1 cellular context compared by ENCODE assay signal in genomic region chr6:49409951-49410542, GRCh38.
TF ChIP-seq lines count a peak whose summit lies in the region.

No MANE protein-coding gene starts in this region.

TF ChIP-seq in HepG2, 621 proteins besides CTCF, POLR2A, EP300 and RAD21 (continued from another document):
- TF ChIP-seq HMGXB4 (CRISPR knock-in tag; IDR thresholded peaks at IDR 0.05; ENCODE audit: borderline replicate concordance in 1 of 2, low read depth in 1 of 2): peak in 1 of 2 experiments; percentile 42; a peak in 1 of 4 replicates
TF ChIP-seq in HepG2: peak in this region for 4.
